2 cellular contexts compared by ENCODE assay signal in genomic region chr19:8376373-8376974, GRCh38. TPM values are rescaled to one million over a fixed set of nuclear protein-coding genes. Genes with fewer than 3 reads are reported as not detected.
"Had no signal": no experiment of that assay in that cellular context is flagged by ENCODE, and none has a peak within 500 bp of the region (broad histone marks: within the 10 kb centered on the region; RNA-seq: fewer than 3 reads in every experiment).

No MANE protein-coding gene starts in this region.

RNA-seq across cellular contexts. Expression of gene ANGPTL4, which starts 12.5 kb away (rescaled TPM):
- total RNA-seq: mononuclear cell, myocyte had no signal
